17 cellular contexts compared by ENCODE assay signal in the genomic region with DNA sequence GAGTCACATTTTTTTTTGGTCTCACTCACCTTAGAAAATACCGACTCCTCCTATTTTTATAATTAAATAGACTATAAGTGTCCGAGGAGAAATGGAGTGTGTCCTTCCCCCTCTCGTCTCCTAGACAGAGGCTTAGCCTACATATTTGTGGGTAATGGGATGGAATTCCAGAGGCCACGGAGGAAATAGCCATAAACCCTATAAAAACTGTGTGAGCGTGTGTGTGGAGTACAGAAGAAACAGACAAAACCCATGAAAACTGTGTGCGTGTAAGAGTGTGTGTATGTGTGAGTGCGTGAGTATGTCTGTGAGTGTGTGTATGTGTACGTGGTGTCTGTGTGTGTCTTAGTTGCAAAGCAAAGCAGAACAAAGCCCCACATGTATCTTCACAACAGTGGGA.
"Had no signal": no experiment of that assay in that cellular context is flagged by ENCODE, and none has a peak within 500 bp of the region (broad histone marks: within the 10 kb centered on the region; RNA-seq: fewer than 3 reads in every experiment).

No MANE protein-coding gene starts in this region.

- FAIRE-seq: TTC549 had no signal

- DNase-seq: activated CD4-positive, alpha-beta T cell treated with anti-CD3 and anti-CD28 coated beads, Interleukin-2, amount 10 ng/mL, durations not matched to agents 7 days and 5 days; activated CD4-positive, CD25-positive, alpha-beta regulatory T cell; activated CD8-positive, alpha-beta memory T cell treated with anti-CD3 and anti-CD28 coated beads, Interleukin-2, amount 50 U/mL, for 48 hours; activated gamma-delta T cell; activated T-cell treated with anti-CD3 and anti-CD28 coated beads, Interleukin-2, amount 50 U/mL, for 72 hours; dorsolateral prefrontal cortex; erythroblast; islet precursor cell; mucosa of descending colon; naive thymus-derived CD8-positive, alpha-beta T cell; posterior cingulate gyrus; right cardiac atrium; stimulated activated naive CD8-positive, alpha-beta T cell treated with anti-CD3 and anti-CD28 coated beads, Interleukin-15, Interleukin-2, amounts not matched to agents 100 U/mL and 50 U/mL, for 24 hours had no signal

- H3K9me3 ChIP-seq: neutrophil, suprapubic skin had no signal

- H3K36me3 ChIP-seq: neutrophil, suprapubic skin had no signal

- H3K4me3 ChIP-seq: dorsolateral prefrontal cortex, mucosa of descending colon, suprapubic skin had no signal

- ATAC-seq: activated T-cell treated with anti-CD3 and anti-CD28 coated beads, Interleukin-2, amount 50 U/mL, for 72 hours; left lobe of liver; mucosa of descending colon; naive thymus-derived CD8-positive, alpha-beta T cell; right cardiac atrium; stimulated activated naive CD8-positive, alpha-beta T cell treated with anti-CD3 and anti-CD28 coated beads, Interleukin-15, Interleukin-2, amounts not matched to agents 100 U/mL and 50 U/mL, for 24 hours had no signal

- H3K27ac ChIP-seq: neutrophil, suprapubic skin had no signal

- H3K4me1 ChIP-seq: suprapubic skin had no signal

- H3K27me3 ChIP-seq: dorsolateral prefrontal cortex, neutrophil, suprapubic skin had no signal
